ENCODE assay signal across 15 cellular contexts in genomic region chr21:25556087-25556486, GRCh38.
"Had no signal": no experiment of that assay in that cellular context is flagged by ENCODE, and none has a peak within 500 bp of the region (broad histone marks: within the 10 kb centered on the region; RNA-seq: fewer than 3 reads in every experiment).

No MANE protein-coding gene starts in this region.

- H3K27me3 Mint-ChIP-seq: stimulated activated naive B cell treated with anti-CD40 and anti-IgM and Interleukin-4, amounts not matched to agents 10 μg/mL and 1 μg/mL and 100 μg/mL, for 72 hours; T-cell had no signal

- H3K4me1 Mint-ChIP-seq: nephron had no signal

- H3K27ac Mint-ChIP-seq: nephron; stimulated activated naive B cell treated with anti-CD40 and anti-IgM and Interleukin-4, amounts not matched to agents 10 μg/mL and 1 μg/mL and 100 μg/mL, for 72 hours; T-cell had no signal

- H3K9me3 Mint-ChIP-seq: nephron, T-cell had no signal

- DNase-seq: anterior cingulate cortex; cortex of kidney; effector CD4-positive, alpha-beta T cell; esophagus squamous epithelium; kidney glomerular epithelial cell; left ventricle myocardium superior; mesenchymal stem cell; nucleus accumbens; posterior cingulate gyrus; stimulated activated CD4-positive, alpha-beta T cell treated with anti-CD3 and anti-CD28 coated beads, Interleukin-2, amount 100 ng/mL, for 48 hours; stimulated activated naive B cell treated with anti-CD40 and anti-IgM and Interleukin-4, amounts not matched to agents 10 μg/mL and 1 μg/mL and 100 μg/mL, for 72 hours; T-cell; T1000; trophoblast cell had no signal

- H3K4me3 Mint-ChIP-seq: nephron; stimulated activated naive B cell treated with anti-CD40 and anti-IgM and Interleukin-4, amounts not matched to agents 10 μg/mL and 1 μg/mL and 100 μg/mL, for 72 hours; T-cell had no signal
